In the genomic region with DNA sequence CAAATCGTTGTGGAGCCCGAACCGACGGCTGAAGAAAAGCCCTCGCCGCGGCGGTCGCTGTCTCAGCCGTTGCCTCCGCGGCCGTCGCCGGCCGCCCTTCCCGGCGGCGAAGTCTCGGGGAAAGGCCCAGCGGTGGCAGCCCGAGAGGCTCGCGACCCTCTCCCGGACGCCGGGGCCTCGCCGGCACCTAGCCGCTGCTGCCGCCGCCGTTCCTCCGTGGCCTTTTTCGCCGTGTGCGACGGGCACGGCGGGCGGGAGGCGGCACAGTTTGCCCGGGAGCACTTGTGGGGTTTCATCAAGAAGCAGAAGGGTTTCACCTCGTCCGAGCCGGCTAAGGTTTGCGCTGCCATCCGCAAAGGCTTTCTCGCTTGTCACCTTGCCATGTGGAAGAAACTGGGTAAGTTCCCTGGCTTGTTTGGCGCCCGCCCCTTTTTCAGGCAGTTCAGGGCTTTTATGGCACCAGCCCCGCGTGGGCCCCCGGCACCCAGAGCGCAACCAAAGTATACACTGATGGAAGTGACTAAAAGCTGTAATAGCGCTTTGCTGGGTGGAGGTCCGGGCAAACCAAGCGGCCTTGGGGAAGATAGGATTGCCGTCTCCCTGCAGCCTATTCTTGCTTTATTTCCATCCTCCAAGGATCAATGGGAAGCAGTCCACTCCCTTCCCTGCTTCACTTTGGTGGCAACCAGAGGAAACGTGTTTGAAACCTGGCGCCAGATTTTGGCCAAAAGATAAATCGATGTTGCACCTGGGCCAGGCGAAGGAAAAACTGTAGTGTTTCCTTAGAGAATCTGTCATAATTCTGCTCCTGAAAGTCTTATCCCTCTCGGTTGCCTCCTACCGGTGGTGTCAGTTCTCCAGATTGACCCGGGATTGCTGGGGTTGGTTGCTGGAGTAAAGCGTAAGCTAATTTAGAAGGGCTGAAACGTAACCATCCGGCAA, we compare ENCODE assay signal across 8 cellular contexts. TPM values are rescaled to one million over a fixed set of nuclear protein-coding genes. Genes with fewer than 3 reads are reported as not detected.
A peak's percentile ranks its signal among the peaks of the same experiment; 100 is the strongest.
DNase-seq lines count a peak whose midpoint lies in the region; ATAC-seq and TF ChIP-seq lines count a peak whose summit lies in the region.

No MANE protein-coding gene starts in this region.

- peaks cover 0 to 7% of the 10 kb centered on the region in 2 donors for H3K27me3 Mint-ChIP-seq in natural killer cell (ENCODE audit: low read depth in 2 of 2)

- H3K36me3 ChIP-seq in Panc1 (ENCODE audit: control insufficient read depth, insufficient read depth, low read length): peaks cover 9% of the 10 kb centered on the region; the same call in 1 of the 2 replicates

- no TSS peak for BruUV-seq in Panc1 (replicated peaks; lab: Mats Ljungman, UMichigan)

- peak; percentile 19 for ATAC-seq in GM21528 (IDR thresholded peaks at IDR 0.05; ENCODE audit: low FRiP score, unreplicated experiment)
- ATAC-seq in Panc1: peak; percentile 59
- ATAC-seq in natural killer cell: peak; percentile 10 to 27 (median 25)
- peak; percentile 14 for ATAC-seq in stimulated activated naive CD8-positive, alpha-beta T cell treated with anti-CD3 and anti-CD28 coated beads, Interleukin-15, Interleukin-2, amounts not matched to agents 100 U/mL and 50 U/mL, for 24 hours

- intact Hi-C loops in Panc1 (cut with micrococcal nuclease; ENCODE audit: unreplicated experiment): no loop called here
- intact Hi-C loops in natural killer cell (cut with micrococcal nuclease): loop anchor here (2.0 to 5.0 kb wide), 3 partner anchors 37 to 76 kb away; partner anchors contain the start of genes APPBP2 and BCAS3

- H3K4me3 Mint-ChIP-seq in natural killer cell: peak overlapping the region; percentile 95

- peaks cover 18% of the 10 kb centered on the region for H3K4me1 ChIP-seq in Panc1 (ENCODE audit: control insufficient read depth, insufficient read depth, low read length)

- POLR2A ChIA-PET in Panc1 (lab: Charles Lee): no interaction called here

- H3K27ac ChIP-seq in Panc1 (ENCODE audit: low read length): peak overlapping the region; percentile 71

- H3K9me3 ChIP-seq in Panc1 (ENCODE audit: control insufficient read depth, insufficient read depth, low read depth, low read length): no peaks in the 10 kb centered on the region

- 0 out of 2 replicates have a peak, but pooled peaks have one; percentile 20 for TF ChIP-seq RAD21 in Ishikawa (IDR thresholded peaks at IDR 0.05; ENCODE audit: low read depth)

- H3K9me3 Mint-ChIP-seq in natural killer cell: no peaks in the 10 kb centered on the region

- CTCF ChIA-PET in Panc1 (lab: Charles Lee): interaction anchor here (0.9 kb wide), 1 partner anchor 40 kb away, joined by 3 read pairs; no protein-coding TSS in a partner anchor

- peak overlapping the region; percentile 90 to 99 for H3K27ac Mint-ChIP-seq in natural killer cell

- H3K4me3 ChIP-seq in Panc1 (ENCODE audit: low read depth in 2 of 2, low read length in 2 of 2) (peak overlapping the region; percentile 78 to 83), fibroblast of mammary gland (ENCODE audit: control insufficient read depth, low read depth, low read length) (peak overlapping the region; percentile 97)

- TF ChIP-seq CTCF in Panc1 (IDR thresholded peaks at IDR 0.05) (peak; percentile 84), fibroblast of mammary gland (conservative IDR thresholded peaks at IDR 0.05; ENCODE audit: control insufficient read depth, insufficient read depth, low read depth, low read length) (peak; percentile 85), natural killer cell (IDR thresholded peaks at IDR 0.05) (peak; percentile 66)

- DNase-seq in Caki2 (ENCODE audit: low read depth) (peak; percentile 76), Panc1 (ENCODE audit: low read depth, low spot score) (no peak), fibroblast of mammary gland (ENCODE audit: low read depth) (peak; percentile 88), natural killer cell (peak; percentile 36)
- DNase-seq in activated T-helper 1 cell treated with anti-CD3 and anti-CD28 coated beads, Interleukin-2, amount 50 U/mL, for 16 hours (ENCODE audit: low read depth in 1 of 2, low spot score in 1 of 2): peak; percentile 8 to 47
- peak; percentile 77 for DNase-seq in stimulated activated naive CD8-positive, alpha-beta T cell treated with anti-CD3 and anti-CD28 coated beads, Interleukin-15, Interleukin-2, amounts not matched to agents 100 U/mL and 50 U/mL, for 24 hours

- no peaks in the 10 kb centered on the region for H3K36me3 Mint-ChIP-seq in natural killer cell

- in situ Hi-C loops in Caki2 (cut with HindIII; ENCODE audit: low pct_unique_long_range_greater_than_20kb, low sequenced_read_pairs): no loop called here
- in situ Hi-C loops in Panc1 (cut with HindIII; ENCODE audit: low pct_unique_long_range_greater_than_20kb, low sequenced_read_pairs): no loop called here

- H3K27me3 ChIP-seq in Panc1 (ENCODE audit: control insufficient read depth, insufficient read depth, low read length): no peaks in the 10 kb centered on the region

- peaks cover 42 to 49% of the 10 kb centered on the region in 2 donors for H3K4me1 Mint-ChIP-seq in natural killer cell

- TF ChIP-seq EP300 in Ishikawa (IDR thresholded peaks at IDR 0.05; ENCODE audit: borderline replicate concordance): no peak

TF ChIP-seq in Ishikawa, 13 proteins besides CTCF, POLR2A, EP300 and RAD21:
- TF ChIP-seq CREB1 (IDR thresholded peaks at IDR 0.05; ENCODE audit: low read depth) (no peak), TCF12 (IDR thresholded peaks at IDR 0.05; ENCODE audit: low read depth) (no peak), ZBTB7A (IDR thresholded peaks at IDR 0.05; ENCODE audit: low read depth) (no peak), USF1 (IDR thresholded peaks at IDR 0.05) (no peak), TAF1 (IDR thresholded peaks at IDR 0.05; ENCODE audit: low read depth) (no peak), TEAD4 (IDR thresholded peaks at IDR 0.05) (no peak), MAX (IDR thresholded peaks at IDR 0.05) (no peak), CEBPB (IDR thresholded peaks at IDR 0.05) (no peak), NFIC (IDR thresholded peaks at IDR 0.05) (no peak), FOXM1 (IDR thresholded peaks at IDR 0.05; ENCODE audit: borderline replicate concordance, low read depth) (no peak), YY1 (IDR thresholded peaks at IDR 0.05; ENCODE audit: low read depth) (no peak), EGR1 (IDR thresholded peaks at IDR 0.05) (no peak)
- TF ChIP-seq, protein P1, sequence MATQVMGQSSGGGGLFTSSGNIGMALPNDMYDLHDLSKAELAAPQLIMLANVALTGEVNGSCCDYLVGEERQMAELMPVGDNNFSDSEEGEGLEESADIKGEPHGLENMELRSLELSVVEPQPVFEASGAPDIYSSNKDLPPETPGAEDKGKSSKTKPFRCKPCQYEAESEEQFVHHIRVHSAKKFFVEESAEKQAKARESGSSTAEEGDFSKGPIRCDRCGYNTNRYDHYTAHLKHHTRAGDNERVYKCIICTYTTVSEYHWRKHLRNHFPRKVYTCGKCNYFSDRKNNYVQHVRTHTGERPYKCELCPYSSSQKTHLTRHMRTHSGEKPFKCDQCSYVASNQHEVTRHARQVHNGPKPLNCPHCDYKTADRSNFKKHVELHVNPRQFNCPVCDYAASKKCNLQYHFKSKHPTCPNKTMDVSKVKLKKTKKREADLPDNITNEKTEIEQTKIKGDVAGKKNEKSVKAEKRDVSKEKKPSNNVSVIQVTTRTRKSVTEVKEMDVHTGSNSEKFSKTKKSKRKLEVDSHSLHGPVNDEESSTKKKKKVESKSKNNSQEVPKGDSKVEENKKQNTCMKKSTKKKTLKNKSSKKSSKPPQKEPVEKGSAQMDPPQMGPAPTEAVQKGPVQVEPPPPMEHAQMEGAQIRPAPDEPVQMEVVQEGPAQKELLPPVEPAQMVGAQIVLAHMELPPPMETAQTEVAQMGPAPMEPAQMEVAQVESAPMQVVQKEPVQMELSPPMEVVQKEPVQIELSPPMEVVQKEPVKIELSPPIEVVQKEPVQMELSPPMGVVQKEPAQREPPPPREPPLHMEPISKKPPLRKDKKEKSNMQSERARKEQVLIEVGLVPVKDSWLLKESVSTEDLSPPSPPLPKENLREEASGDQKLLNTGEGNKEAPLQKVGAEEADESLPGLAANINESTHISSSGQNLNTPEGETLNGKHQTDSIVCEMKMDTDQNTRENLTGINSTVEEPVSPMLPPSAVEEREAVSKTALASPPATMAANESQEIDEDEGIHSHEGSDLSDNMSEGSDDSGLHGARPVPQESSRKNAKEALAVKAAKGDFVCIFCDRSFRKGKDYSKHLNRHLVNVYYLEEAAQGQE (IDR thresholded peaks at IDR 0.05; ENCODE audit: low read depth): no peak
TF ChIP-seq in Ishikawa: peak in this region for 0.

RNA-seq across cellular contexts. Expression of gene PPM1D, which starts 0.8 kb away (rescaled TPM):
- 6.9 and 18.2 TPM in 2 replicates for total RNA-seq in Caki2 (2014; rRNA removed; shearing (Covaris generic); ENCODE audit: low replicate concordance)
- 7.4 TPM for total RNA-seq in Panc1 (2021; ENCODE audit: unreplicated experiment)
- 3.4 TPM for polyA plus RNA-seq in Panc1 (2012; ENCODE audit: insufficient read length)
- 10 to 100 TPM; 22.8 to 31.6 (median 27.9) TPM for total RNA-seq in natural killer cell
